Comparison of ENCODE assay signal across 7 cellular contexts in the genomic region with DNA sequence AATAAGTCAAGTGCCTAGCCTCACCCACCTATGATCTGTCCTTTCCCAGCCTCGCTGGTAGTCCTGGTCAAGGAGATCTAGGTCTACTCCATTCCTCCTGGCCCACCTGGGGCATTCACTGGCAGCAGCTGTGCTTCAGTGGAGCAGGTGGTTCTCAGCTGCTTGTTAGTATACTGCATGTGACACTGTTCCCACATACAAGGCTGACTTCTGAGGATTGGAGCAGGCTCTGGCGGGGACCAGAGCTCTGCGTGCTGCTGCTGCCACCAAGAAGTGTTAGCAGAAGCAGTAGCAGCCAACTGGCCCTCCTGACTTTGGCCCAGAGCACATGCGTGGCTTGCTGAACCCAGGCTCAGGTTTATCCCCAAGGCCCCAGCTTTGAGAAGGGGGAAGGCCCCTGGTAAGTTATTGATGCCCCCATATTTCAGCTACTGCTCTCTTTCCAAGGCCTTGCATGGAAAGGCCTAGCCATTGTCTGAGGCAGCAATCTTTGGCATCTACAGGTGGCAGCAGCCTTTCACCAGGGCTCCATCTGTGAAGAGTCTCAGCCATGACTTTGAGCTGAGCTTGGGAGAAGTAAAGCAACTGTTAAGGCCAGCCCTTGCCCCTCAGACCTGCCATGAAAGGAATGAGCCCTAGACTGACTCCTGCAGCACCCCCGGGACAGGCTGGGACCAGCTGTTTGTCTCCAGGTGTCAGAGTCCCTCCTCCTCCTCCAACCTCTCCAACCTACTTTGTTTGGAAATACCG. TPM values are rescaled to one million over a fixed set of nuclear protein-coding genes. Genes with fewer than 3 reads are reported as not detected.
DNase-seq lines count a peak whose midpoint lies in the region; ATAC-seq and TF ChIP-seq lines count a peak whose summit lies in the region.
"Had no signal": no experiment of that assay in that cellular context is flagged by ENCODE, and none has a peak within 500 bp of the region (broad histone marks: within the 10 kb centered on the region; RNA-seq: fewer than 3 reads in every experiment).

No MANE protein-coding gene starts in this region.

- peaks cover 46% of the 10 kb centered on the region for H3K36me3 ChIP-seq in OCI-LY1 (ENCODE audit: insufficient read depth, low read length)
- H3K36me3 ChIP-seq in esophagus muscularis mucosa: peaks cover 54 to 78% (median 75%) of the 10 kb centered on the region in 4 donors
- peaks cover 3 to 56% of the 10 kb centered on the region in 2 donors for H3K36me3 ChIP-seq in gastrocnemius medialis

- H3K9me3 ChIP-seq in OCI-LY1 (ENCODE audit: low read length) (no peaks in the 10 kb centered on the region), esophagus muscularis mucosa (no peaks in the 10 kb centered on the region), gastrocnemius medialis (no peaks in the 10 kb centered on the region)

- no peak for DNase-seq in esophagus muscularis mucosa (ENCODE audit: extremely low spot score)
- no peak for DNase-seq in gastrocnemius medialis
- no peak for DNase-seq in T1000 (lab: John Stamatoyannopoulos, UW)
- no peak for DNase-seq in stimulated activated CD4-positive, alpha-beta T cell treated with anti-CD3 and anti-CD28 coated beads, Interleukin-15, amount 100 ng/mL, for 24 hours
- DNase-seq: NCI-H146 had no signal

- 75% methylated on average over 6 of the region's 6 CpGs for whole genome bisulfite sequencing in esophagus muscularis mucosa

- no peak for TF ChIP-seq POLR2A in esophagus muscularis mucosa (IDR thresholded peaks at IDR 0.05; ENCODE audit: low read depth)
- no peak for TF ChIP-seq POLR2A in gastrocnemius medialis (IDR thresholded peaks at IDR 0.05)

- in situ Hi-C loops in gastrocnemius medialis (cut with MboI; ENCODE audit: low sequenced_read_pairs in 4 of 4): no loop called here

- peak overlapping the region; percentile 56 for H3K27ac ChIP-seq in OCI-LY1 (ENCODE audit: low read depth, low read length, poor library complexity, severe bottlenecking)
- H3K27ac ChIP-seq in esophagus muscularis mucosa (replicated peaks in 1 of 4): peak overlapping the region; percentile 68 to 82 (median 77)
- peak overlapping the region; percentile 85 to 92 (median 88) for H3K27ac ChIP-seq in gastrocnemius medialis

- ATAC-seq in gastrocnemius medialis (no peak), GM18909 (IDR thresholded peaks at IDR 0.05; ENCODE audit: poor library complexity, unreplicated experiment) (no peak)

- no peak overlapping the region for H2AFZ ChIP-seq in OCI-LY1 (ENCODE audit: low read length)

- H3K4me1 ChIP-seq in OCI-LY1 (ENCODE audit: insufficient read depth, low read length, severe bottlenecking) (peaks cover 31% of the 10 kb centered on the region), esophagus muscularis mucosa (peaks cover 31 to 49% (median 40%) of the 10 kb centered on the region in 4 donors), gastrocnemius medialis (peaks cover 22 to 38% of the 10 kb centered on the region in 2 donors)

- no peak overlapping the region for H3K4me2 ChIP-seq in OCI-LY1 (ENCODE audit: low read length)

- intact Hi-C loops in esophagus muscularis mucosa (cut with DNase I) (no loop called here), gastrocnemius medialis (cut with DNase I; ENCODE audit: low total_unique reads) (loop anchor here (2.0 kb wide), 2 partner anchors 23 to 37 kb away; no protein-coding TSS in a partner anchor)

- H3F3A ChIP-seq in OCI-LY1 (ENCODE audit: insufficient read depth, low read length): no peaks in the 10 kb centered on the region

- no peaks in the 10 kb centered on the region for H3K79me2 ChIP-seq in OCI-LY1 (ENCODE audit: insufficient read depth, low read length)

- no peak overlapping the region for H3K4me3 ChIP-seq in OCI-LY1 (ENCODE audit: low read depth, low read length, poor library complexity, severe bottlenecking)
- no peak overlapping the region for H3K4me3 ChIP-seq in esophagus muscularis mucosa
- H3K4me3 ChIP-seq in gastrocnemius medialis: no peak overlapping the region

- TF ChIP-seq EP300 in esophagus muscularis mucosa (IDR thresholded peaks at IDR 0.05): no peak

- TF ChIP-seq CTCF in OCI-LY1 (IDR thresholded peaks at IDR 0.05; ENCODE audit: low read length): no peak
- TF ChIP-seq CTCF in esophagus muscularis mucosa (IDR thresholded peaks at IDR 0.05): no peak
- no peak for TF ChIP-seq CTCF in gastrocnemius medialis (IDR thresholded peaks at IDR 0.05 in 4 of 5, conservative IDR thresholded peaks at IDR 0.05 in 1 of 5)

- H3K27me3 ChIP-seq in OCI-LY1 (ENCODE audit: insufficient read depth, low read length): no peaks in the 10 kb centered on the region
- H3K27me3 ChIP-seq in esophagus muscularis mucosa: no peaks in the 10 kb centered on the region
- no peaks in the 10 kb centered on the region for H3K27me3 ChIP-seq in gastrocnemius medialis

- H3K9me2 ChIP-seq in OCI-LY1 (ENCODE audit: low read depth, low read length): no peaks in the 10 kb centered on the region

- no peaks in the 10 kb centered on the region for H4K20me1 ChIP-seq in OCI-LY1 (ENCODE audit: insufficient read depth, low read length)

- no peak overlapping the region; the same call in 1 of the 2 replicates for H3K9ac ChIP-seq in OCI-LY1 (ENCODE audit: low read length)

RNA-seq across cellular contexts. Expression of a gene that starts 26.5 kb away (rescaled TPM):
- total RNA-seq in esophagus muscularis mucosa (100 to 1,000 TPM in 2 of 4 donors, 10 to 100 TPM in 2; 73.1 to 139 (median 92.3) TPM), gastrocnemius medialis (10 to 100 TPM; 11.1 to 34.8 (median 24.6) TPM)

RNA-seq across cellular contexts. Expression of a gene that starts 26.9 kb away (rescaled TPM):
- total RNA-seq in esophagus muscularis mucosa (10 to 100 TPM in 2 of 4 donors, 1 to 10 TPM in 2; 7.1 to 12.6 (median 10.3) TPM), gastrocnemius medialis (10 to 100 TPM; 17.7 to 25.2 (median 19.3) TPM)

RNA-seq across cellular contexts. Expression of a gene that starts 45.1 kb away (rescaled TPM):
- total RNA-seq in esophagus muscularis mucosa (1 to 10 TPM in 1 of 4 donors, under 1 TPM in 1, not detected in 2; 0.42 to 1.1 TPM), gastrocnemius medialis (1 to 10 TPM in 2 of 4 donors, not detected in 2; 1.4 to 3.0 TPM)

RNA-seq across cellular contexts. Expression of a gene that starts 56.5 kb away (rescaled TPM):
- total RNA-seq in esophagus muscularis mucosa (10 to 100 TPM; 68.7 to 74.3 (median 72.1) TPM), gastrocnemius medialis (10 to 100 TPM; 33.4 to 76.0 (median 67.0) TPM)

RNA-seq across cellular contexts. Expression of a gene that starts 56.9 kb away (rescaled TPM):
- total RNA-seq in esophagus muscularis mucosa: 1 to 10 TPM; 2.5 to 3.3 (median 3.0) TPM
- total RNA-seq in gastrocnemius medialis: 1 to 10 TPM; 1.2 to 6.9 (median 3.3) TPM
